Comparison of ENCODE assay signal across 9 cellular contexts in the genomic region with DNA sequence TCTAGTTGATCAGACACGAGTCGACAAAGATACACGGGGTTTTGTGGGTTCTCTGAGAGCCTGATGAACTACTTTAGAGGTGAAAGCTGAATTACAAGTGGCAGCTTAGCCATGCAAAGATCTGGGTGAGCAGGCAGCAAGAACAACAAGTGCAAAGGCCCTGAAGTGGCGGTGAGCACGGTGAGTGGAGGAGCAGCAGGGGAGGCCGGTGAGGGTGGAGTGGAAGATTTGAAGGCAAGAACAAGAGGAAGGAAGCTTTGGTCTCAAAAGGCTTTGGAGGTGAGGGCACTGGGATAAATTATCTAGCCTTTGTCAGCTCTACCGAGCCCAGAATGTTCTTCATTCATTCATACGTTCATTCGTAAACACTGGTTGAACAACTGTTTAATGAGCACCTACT. TPM values are rescaled to one million over a fixed set of nuclear protein-coding genes. Genes with fewer than 3 reads are reported as not detected.
A peak's percentile ranks its signal among the peaks of the same experiment; 100 is the strongest.
DNase-seq lines count a peak whose midpoint lies in the region; ATAC-seq and TF ChIP-seq lines count a peak whose summit lies in the region.
"Had no signal": no experiment of that assay in that cellular context is flagged by ENCODE, and none has a peak within 500 bp of the region (broad histone marks: within the 10 kb centered on the region; RNA-seq: fewer than 3 reads in every experiment).

No MANE protein-coding gene starts in this region.

- TF ChIP-seq CTCF in coronary artery (IDR thresholded peaks at IDR 0.05) (no peak), nephron (IDR thresholded peaks at IDR 0.05; ENCODE audit: unreplicated experiment in 3 of 3) (no peak), body of pancreas (IDR thresholded peaks at IDR 0.05) (no peak)

- H3K9me3 ChIP-seq in CD4-positive, CD25-positive, alpha-beta regulatory T cell (ENCODE audit: control insufficient read depth in 2 of 2, low read length in 2 of 2), result no peaks in the 10 kb centered on the region
- peaks cover 7% of the 10 kb centered on the region; the same call in 1 of the 2 replicates for H3K9me3 ChIP-seq in MG63
- no peaks in the 10 kb centered on the region for H3K9me3 ChIP-seq in body of pancreas

- H3K4me1 Mint-ChIP-seq in CD4-positive, CD25-positive, alpha-beta regulatory T cell, result peaks cover 15 to 71% (median 40%) of the 10 kb centered on the region in 4 donors
- H3K4me1 Mint-ChIP-seq in nephron, result peaks cover 21% of the 10 kb centered on the region

- H3K9me3 Mint-ChIP-seq in CD4-positive, CD25-positive, alpha-beta regulatory T cell, result no peaks in the 10 kb centered on the region
- H3K9me3 Mint-ChIP-seq in nephron, result no peaks in the 10 kb centered on the region

- H3K36me3 ChIP-seq in CD4-positive, CD25-positive, alpha-beta regulatory T cell (ENCODE audit: control insufficient read depth, insufficient read depth, low read length), result peaks cover 15% of the 10 kb centered on the region
- peaks cover 34% of the 10 kb centered on the region for H3K36me3 ChIP-seq in MG63
- H3K36me3 ChIP-seq in body of pancreas (replicated peaks in 1 of 2; ENCODE audit: insufficient read depth in 1 of 2, low read depth in 2 of 2), result no peaks in the 10 kb centered on the region

- peak overlapping the region; percentile 93 for H3K27ac ChIP-seq in CD4-positive, CD25-positive, alpha-beta regulatory T cell (ENCODE audit: insufficient read depth, low read length, poor library complexity, severe bottlenecking)
- H3K27ac ChIP-seq in coronary artery, result peak overlapping the region; percentile 91 to 99
- H3K27ac ChIP-seq in body of pancreas, result no peak overlapping the region

- no peaks in the 10 kb centered on the region for H3K27me3 Mint-ChIP-seq in CD4-positive, CD25-positive, alpha-beta regulatory T cell
- no peaks in the 10 kb centered on the region for H3K27me3 Mint-ChIP-seq in nephron (ENCODE audit: low read depth)

- H3K4me3 ChIP-seq in CD4-positive, CD25-positive, alpha-beta regulatory T cell (ENCODE audit: low read depth, low read length), result no peak overlapping the region
- H3K4me3 ChIP-seq in MG63 (peak overlapping the region; percentile 80), coronary artery (peak overlapping the region; percentile 97), body of pancreas (no peak overlapping the region)

- no peaks in the 10 kb centered on the region for H3K27me3 ChIP-seq in CD4-positive, CD25-positive, alpha-beta regulatory T cell (ENCODE audit: control insufficient read depth, insufficient read depth, low read length)
- H3K27me3 ChIP-seq in MG63, result no peaks in the 10 kb centered on the region
- H3K27me3 ChIP-seq in body of pancreas, result no peaks in the 10 kb centered on the region

- H3K27ac Mint-ChIP-seq in CD4-positive, CD25-positive, alpha-beta regulatory T cell, result peak overlapping the region; percentile 96 to 99 (median 98)
- peak overlapping the region; percentile 96 to 99 (median 99) for H3K27ac Mint-ChIP-seq in nephron

- peaks cover 27% of the 10 kb centered on the region for H3K36me3 Mint-ChIP-seq in CD4-positive, CD25-positive, alpha-beta regulatory T cell
- peaks cover 39% of the 10 kb centered on the region for H3K36me3 Mint-ChIP-seq in nephron (ENCODE audit: low read depth)

- H3K4me3 Mint-ChIP-seq in CD4-positive, CD25-positive, alpha-beta regulatory T cell, result peak overlapping the region; percentile 90 to 97 (median 94)
- H3K4me3 Mint-ChIP-seq in nephron, result peak overlapping the region; percentile 97 to 99 (median 99)

- intact Hi-C loops in body of pancreas (cut with DNase I), result no loop called here

- 52 to 68% methylated on average over 9 of the region's 9 CpGs for WGBS in body of pancreas, 2 donors

- DNase-seq in CD4-positive, CD25-positive, alpha-beta regulatory T cell, result no peak
- DNase-seq in MG63 (no peak), coronary artery (ENCODE audit: low spot score) (no peak), SK-N-DZ (ENCODE audit: low spot score) (no peak), body of pancreas (no peak), mesenteric fat pad (ENCODE audit: low spot score) (no peak)
- DNase-seq in stimulated activated CD8-positive, alpha-beta memory T cell treated with anti-CD3 and anti-CD28 coated beads, Interleukin-4, amount 100 ng/mL, for 48 hours, result no peak
- DNase-seq: SIG-M5 had no signal

- no peak for TF ChIP-seq POLR2A in body of pancreas (IDR thresholded peaks at IDR 0.05)

- ATAC-seq in CD4-positive, CD25-positive, alpha-beta regulatory T cell (ENCODE audit: low read depth in 2 of 2), result no peak
- no peak for ATAC-seq in body of pancreas

- peaks cover 22% of the 10 kb centered on the region for H3K4me1 ChIP-seq in CD4-positive, CD25-positive, alpha-beta regulatory T cell (ENCODE audit: control insufficient read depth, insufficient read depth, low read length, poor library complexity, severe bottlenecking)
- H3K4me1 ChIP-seq in body of pancreas, result peaks cover 32% of the 10 kb centered on the region

RNA-seq across cellular contexts. Expression of a gene that starts 1.4 kb away (rescaled TPM):
- total RNA-seq in CD4-positive, CD25-positive, alpha-beta regulatory T cell, result 12.8 TPM
- polyA plus RNA-seq in CD4-positive, CD25-positive, alpha-beta regulatory T cell, result under 1 TPM; 0.05 to 0.13 (median 0.10) TPM
- 0.66 and 0.69 TPM in 2 replicates for total RNA-seq in MG63 (2014; rRNA removed; shearing (Covaris generic); ENCODE audit: low replicate concordance)
- 1.2 and 1.5 TPM in 2 replicates for polyA plus RNA-seq in SK-N-DZ (2014; cell fraction: cytosol; rRNA removed)
- polyA plus RNA-seq in SK-N-DZ (2014; cell fraction: nucleus; rRNA removed), result 0.95 and 2.3 TPM in 2 replicates
- 10 to 100 TPM in 1 of 2 donors, 1 to 10 TPM in 1; 6.5 to 14.8 TPM for total RNA-seq in body of pancreas
- total RNA-seq in mesenteric fat pad, result 12.0 TPM

RNA-seq across cellular contexts. Expression of a gene that starts 6.7 kb away (rescaled TPM):
- 13.7 TPM for total RNA-seq in CD4-positive, CD25-positive, alpha-beta regulatory T cell
- 10 to 100 TPM; 38.5 to 53.7 (median 44.5) TPM for polyA plus RNA-seq in CD4-positive, CD25-positive, alpha-beta regulatory T cell
- 7.9 and 22.4 TPM in 2 replicates for total RNA-seq in MG63 (2014; rRNA removed; shearing (Covaris generic); ENCODE audit: low replicate concordance)
- 1.8 and 4.2 TPM in 2 replicates for polyA plus RNA-seq in SK-N-DZ (2014; cell fraction: cytosol; rRNA removed)
- polyA plus RNA-seq in SK-N-DZ (2014; cell fraction: nucleus; rRNA removed), result 5.2 and 8.7 TPM in 2 replicates
- total RNA-seq in body of pancreas (10 to 100 TPM; 29.7 to 45.4 TPM), mesenteric fat pad (19.1 TPM)

RNA-seq across cellular contexts. Expression of a gene that starts 7.5 kb away (rescaled TPM):
- 13.0 TPM for total RNA-seq in CD4-positive, CD25-positive, alpha-beta regulatory T cell
- 1 to 10 TPM; 1.3 to 3.5 (median 1.5) TPM for polyA plus RNA-seq in CD4-positive, CD25-positive, alpha-beta regulatory T cell
- 2.9 and 4.0 TPM in 2 replicates for total RNA-seq in MG63 (2014; rRNA removed; shearing (Covaris generic); ENCODE audit: low replicate concordance)
- polyA plus RNA-seq in SK-N-DZ (2014; cell fraction: cytosol; rRNA removed), result 1.8 and 3.6 TPM in 2 replicates
- polyA plus RNA-seq in SK-N-DZ (2014; cell fraction: nucleus; rRNA removed), result 4.3 and 9.4 TPM in 2 replicates
- 10 to 100 TPM in 1 of 2 donors, 1 to 10 TPM in 1; 5.7 to 13.5 TPM for total RNA-seq in body of pancreas
- 12.8 TPM for total RNA-seq in mesenteric fat pad

RNA-seq across cellular contexts. Expression of a gene that starts 17.5 kb away (rescaled TPM):
- 11.1 TPM for total RNA-seq in CD4-positive, CD25-positive, alpha-beta regulatory T cell
- 1 to 10 TPM; 1.0 to 2.4 (median 1.6) TPM for polyA plus RNA-seq in CD4-positive, CD25-positive, alpha-beta regulatory T cell
- total RNA-seq in MG63 (2014; rRNA removed; shearing (Covaris generic); ENCODE audit: low replicate concordance), result 9.0 and 12.6 TPM in 2 replicates
- polyA plus RNA-seq in SK-N-DZ (2014; cell fraction: cytosol; rRNA removed), result 1.7 and 2.9 TPM in 2 replicates
- polyA plus RNA-seq in SK-N-DZ (2014; cell fraction: nucleus; rRNA removed), result 1.5 and 1.7 TPM in 2 replicates
- 1 to 10 TPM; 6.9 to 9.6 TPM for total RNA-seq in body of pancreas
- 4.5 TPM for total RNA-seq in mesenteric fat pad

RNA-seq across cellular contexts. Expression of a gene that starts 26.2 kb away (rescaled TPM):
- 4.2 TPM for total RNA-seq in CD4-positive, CD25-positive, alpha-beta regulatory T cell
- polyA plus RNA-seq in CD4-positive, CD25-positive, alpha-beta regulatory T cell, result under 1 TPM in 3 of 4 donors, not detected in 1; 0.13 to 0.24 (median 0.14) TPM
- total RNA-seq in MG63 (2014; rRNA removed; shearing (Covaris generic); ENCODE audit: low replicate concordance), result 7.2 and 8.6 TPM in 2 replicates
- polyA plus RNA-seq in SK-N-DZ (2014; cell fraction: cytosol; rRNA removed), result 3.2 and 5.4 TPM in 2 replicates
- polyA plus RNA-seq in SK-N-DZ (2014; cell fraction: nucleus; rRNA removed), result 3.1 and 4.9 TPM in 2 replicates
- total RNA-seq in body of pancreas (1 to 10 TPM; 3.3 to 6.2 TPM), mesenteric fat pad (10.9 TPM)

Comparison
In these comparisons a context has a peak if more than half of its experiments do, and no peak if none do; other contexts are left out.
1. H3K27ac ChIP-seq: peak in CD4-positive, CD25-positive, alpha-beta regulatory T cell (single experiment) and coronary artery (2 of 2); none in body of pancreas (0 of 4).
2. H3K4me3 ChIP-seq: peak in MG63 (single experiment) and coronary artery (single experiment); none in CD4-positive, CD25-positive, alpha-beta regulatory T cell (single experiment) and body of pancreas (0 of 2).